5 cellular contexts compared by ENCODE assay signal in genomic region chrX:154168384-154168783, GRCh38. TPM values are rescaled to one million over a fixed set of nuclear protein-coding genes. Genes with fewer than 3 reads are reported as not detected.
"Had no signal": no experiment of that assay in that cellular context is flagged by ENCODE, and none has a peak within 500 bp of the region (broad histone marks: within the 10 kb centered on the region; RNA-seq: fewer than 3 reads in every experiment).

No MANE protein-coding gene starts in this region.

RNA-seq across cellular contexts. Expression of gene OPN1MW, which starts 14.0 kb away (rescaled TPM):
- total RNA-seq: HepG2, HT-29, HT1080, IMR-90, K562 had no signal

RNA-seq across cellular contexts. Expression of gene OPN1LW, which starts 24.3 kb away (rescaled TPM):
- total RNA-seq: HepG2, HT-29, HT1080, IMR-90, K562 had no signal

RNA-seq across cellular contexts. Expression of gene OPN1MW2, which starts 51.2 kb away (rescaled TPM):
- total RNA-seq: HepG2, HT-29, HT1080, IMR-90, K562 had no signal
